In genomic region chr6:36598739-36599318, GRCh38 we compare ENCODE assay signal across 8 cellular contexts. TPM values are rescaled to one million over a fixed set of nuclear protein-coding genes. Genes with fewer than 3 reads are reported as not detected.
DNase-seq lines count a peak whose midpoint lies in the region; ATAC-seq and TF ChIP-seq lines count a peak whose summit lies in the region.

No MANE protein-coding gene starts in this region.

- in situ Hi-C loops in gastrocnemius medialis (cut with MboI; ENCODE audit: low sequenced_read_pairs in 4 of 4) = loop anchor here in 2 of 4 donors (10.0 to 25.0 kb wide), 2 partner anchors 162 to 174 kb away; partner anchors contain the start of genes KCTD20 (in 1 of the 2) and PXT1 (in 1 of the 2)

- POLR2A ChIA-PET in T-cell (lab: Charles Lee) = interaction anchor here (0.6 to 2.5 kb wide), 13 partner anchors 7 to 155 kb away, joined by 3 to 63 read pairs (median 6); no protein-coding TSS in a partner anchor

- no peaks in the 10 kb centered on the region for H3K27me3 Mint-ChIP-seq in T-cell

- no peaks in the 10 kb centered on the region for H3K9me3 Mint-ChIP-seq in T-cell

- ATAC-seq in T-cell (replicated peaks in 1 of 4) = no peak
- ATAC-seq in gastrocnemius medialis = no peak
- no peak for ATAC-seq in GM21529 (IDR thresholded peaks at IDR 0.05; ENCODE audit: unreplicated experiment)
- no peak for ATAC-seq in HG02623 (IDR thresholded peaks at IDR 0.05; ENCODE audit: unreplicated experiment)

- TF ChIP-seq CTCF in GM12865 (IDR thresholded peaks at IDR 0.05; ENCODE audit: insufficient read depth, low read depth, low read length, missing control alignments) (no peak), fibroblast of pulmonary artery (IDR thresholded peaks at IDR 0.05; ENCODE audit: low read length, missing control alignments) (no peak), gastrocnemius medialis (IDR thresholded peaks at IDR 0.05 in 4 of 5, conservative IDR thresholded peaks at IDR 0.05 in 1 of 5) (no peak)

- H3K4me3 ChIP-seq in GM12865 (ENCODE audit: low read depth, low read length) (peak overlapping the region; percentile 94), fibroblast of pulmonary artery (replicated peaks; ENCODE audit: low read depth, low read length) (peak overlapping the region; percentile 97), gastrocnemius medialis (peak overlapping the region; percentile 69 to 94 (median 78))

- intact Hi-C loops in gastrocnemius medialis (cut with DNase I; ENCODE audit: low total_unique reads) = loop anchor here (10.0 kb wide), 1 partner anchor 386 kb away; the partner anchor contains the start of gene MTCH1

- no peak for TF ChIP-seq POLR2A in gastrocnemius medialis (IDR thresholded peaks at IDR 0.05)

- H3K9me3 ChIP-seq in gastrocnemius medialis = no peaks in the 10 kb centered on the region

- peaks cover 66 to 69% of the 10 kb centered on the region in 2 donors for H3K4me1 ChIP-seq in gastrocnemius medialis

- peaks cover 8 to 74% of the 10 kb centered on the region in 2 donors for H3K36me3 ChIP-seq in gastrocnemius medialis

- peaks cover 69 to 73% (median 72%) of the 10 kb centered on the region in 3 donors for H3K4me1 Mint-ChIP-seq in T-cell

- peak overlapping the region; percentile 93 to 99 (median 97) for H3K27ac ChIP-seq in gastrocnemius medialis

- peaks cover 77% of the 10 kb centered on the region for H3K36me3 Mint-ChIP-seq in T-cell

- DNase-seq in GM12865 (ENCODE audit: low read depth) = no peak
- no peak for DNase-seq in T-cell
- DNase-seq in fibroblast of pulmonary artery (ENCODE audit: low read depth) = no peak
- no peak for DNase-seq in gastrocnemius medialis
- DNase-seq in COR-L47 (lab: John Stamatoyannopoulos, UW) = no peak
- DNase-seq in NCI-H69 (lab: John Stamatoyannopoulos, UW) = no peak

- H3K27me3 ChIP-seq in gastrocnemius medialis = no peaks in the 10 kb centered on the region

- H3K4me3 Mint-ChIP-seq in T-cell = peak overlapping the region; percentile 90 to 96 (median 96)

- CTCF ChIA-PET in T-cell (lab: Charles Lee) = interaction anchor here in 1 of 2 donors (0.8 to 1.4 kb wide), 2 partner anchors 8 to 93 kb away, joined by 3 to 7 read pairs; no protein-coding TSS in a partner anchor

- peak overlapping the region; percentile 86 to 91 for H3K27ac Mint-ChIP-seq in T-cell

RNA-seq across cellular contexts. Expression of gene SRSF3, which starts 4.7 kb away (rescaled TPM):
- total RNA-seq in T-cell (100 to 1,000 TPM; 322 to 546 (median 332) TPM), gastrocnemius medialis (100 to 1,000 TPM in 1 of 4 donors, 10 to 100 TPM in 3; 66.3 to 118 (median 83.2) TPM)

RNA-seq across cellular contexts. Expression of gene STK38, which starts 51.5 kb away (rescaled TPM):
- 100 to 1,000 TPM in 4 of 5 donors, 10 to 100 TPM in 1; 90.3 to 164 (median 152) TPM for total RNA-seq in T-cell
- total RNA-seq in gastrocnemius medialis = 10 to 100 TPM; 10.8 to 14.8 (median 12.7) TPM

Comparison
In these comparisons a context has a peak if more than half of its experiments do, and no peak if none do; other contexts are left out.
1. RNA of gene STK38, which starts 51.5 kb away (total RNA-seq): 90.3 to 164 TPM in T-cell; 10.8 to 14.8 TPM in gastrocnemius medialis; every median in the first group is over 4 times any median in the second.
2. Peak in every context shown above with its lines, with median percentiles within 50 percentile points of each other: H3K4me3 ChIP-seq.